Comparison of ENCODE assay signal across 9 cellular contexts in the genomic region with DNA sequence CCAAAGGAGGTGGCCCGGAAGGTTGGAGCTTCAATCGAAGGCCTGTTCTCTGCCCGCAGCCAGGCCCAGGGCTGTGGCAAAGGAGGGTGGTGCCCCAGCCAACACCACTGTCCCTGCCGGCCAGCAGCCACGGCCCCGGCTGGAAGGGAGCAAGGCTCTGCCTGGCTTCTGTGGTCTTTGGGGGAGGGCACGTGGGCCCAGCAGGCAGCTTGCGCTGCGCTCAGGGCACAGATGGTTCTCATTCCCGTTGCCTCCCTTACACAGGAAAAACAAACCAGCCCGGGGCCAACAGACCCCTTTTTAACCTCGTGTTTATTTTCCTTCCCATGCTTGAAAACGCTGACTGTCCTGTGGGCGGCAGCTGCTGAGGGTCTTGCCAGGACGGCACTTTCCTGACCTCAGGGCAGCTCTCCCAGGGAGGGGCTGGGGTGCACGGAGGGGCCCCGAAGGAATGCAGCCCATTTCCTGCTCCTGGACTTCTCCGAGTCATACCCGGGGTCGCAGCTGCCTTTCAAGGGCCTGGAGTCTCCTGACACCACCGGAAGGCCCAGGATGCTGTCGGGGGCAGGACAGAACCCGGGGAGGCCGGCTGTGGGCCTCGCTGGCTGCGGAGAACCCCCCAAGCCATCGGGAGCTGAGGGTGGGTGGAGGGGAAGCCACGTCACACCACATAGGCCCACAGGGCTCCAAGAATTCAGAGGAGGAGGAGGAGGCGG. TPM values are rescaled to one million over a fixed set of nuclear protein-coding genes. Genes with fewer than 3 reads are reported as not detected.
DNase-seq lines count a peak whose midpoint lies in the region; ATAC-seq and TF ChIP-seq lines count a peak whose summit lies in the region.
"Had no signal": no experiment of that assay in that cellular context is flagged by ENCODE, and none has a peak within 500 bp of the region (broad histone marks: within the 10 kb centered on the region; RNA-seq: fewer than 3 reads in every experiment).

No MANE protein-coding gene starts in this region.

- peak overlapping the region; percentile 62 for H3K4me3 Mint-ChIP-seq in activated CD4-positive, alpha-beta T cell treated with anti-CD3 and anti-CD28 coated beads, Interleukin-2, amount 10 ng/mL, durations not matched to agents 24 days and 14 days

- H3K9me3 ChIP-seq in left lung (no peaks in the 10 kb centered on the region), transverse colon (no peaks in the 10 kb centered on the region)

- H3K4me1 Mint-ChIP-seq in activated CD4-positive, alpha-beta T cell treated with anti-CD3 and anti-CD28 coated beads, Interleukin-2, amount 10 ng/mL, durations not matched to agents 24 days and 14 days: peaks cover 3% of the 10 kb centered on the region

- no peak for DNase-seq in activated CD4-positive, alpha-beta T cell treated with anti-CD3 and anti-CD28 coated beads, Interleukin-2, amount 10 ng/mL, durations not matched to agents 24 days and 14 days
- DNase-seq in activated CD4-positive, alpha-beta T cell treated with anti-CD3 and anti-CD28 coated beads for 1 hour: no peak
- peak in 9 of 61 donors; percentile 6 to 65 (median 22) for DNase-seq in caudate nucleus (lab: John Stamatoyannopoulos, UW)
- peak in 1 of 2 donors; percentile 72 for DNase-seq in left lung
- DNase-seq in transverse colon: no peak
- DNase-seq in NCI-H146 (lab: John Stamatoyannopoulos, UW): no peak
- DNase-seq: ACHN had no signal

- ATAC-seq in left lung (no peak), GM19452 (IDR thresholded peaks at IDR 0.05; ENCODE audit: unreplicated experiment) (no peak), HG02840 (IDR thresholded peaks at IDR 0.05; ENCODE audit: low FRiP score, unreplicated experiment) (no peak)

- no peak overlapping the region for H3K4me3 ChIP-seq in left lung
- H3K4me3 ChIP-seq in transverse colon: peak overlapping the region in 1 of 4 donors; percentile 59

- no peaks in the 10 kb centered on the region for H3K27me3 Mint-ChIP-seq in activated CD4-positive, alpha-beta T cell treated with anti-CD3 and anti-CD28 coated beads, Interleukin-2, amount 10 ng/mL, durations not matched to agents 24 days and 14 days

- H3K27me3 ChIP-seq in left lung: peaks cover 0 to 33% of the 10 kb centered on the region in 2 donors
- H3K27me3 ChIP-seq in transverse colon: peaks cover 37% of the 10 kb centered on the region

- H3K9me3 Mint-ChIP-seq in activated CD4-positive, alpha-beta T cell treated with anti-CD3 and anti-CD28 coated beads, Interleukin-2, amount 10 ng/mL, durations not matched to agents 24 days and 14 days: no peaks in the 10 kb centered on the region

- in situ Hi-C loops in transverse colon (cut with MboI; ENCODE audit: low pct_ligation_motif_present in 1 of 4, low pct_unique_long_range_greater_than_20kb in 1 of 4, low sequenced_read_pairs in 3 of 4): no loop called here

- TF ChIP-seq POLR2A in transverse colon (IDR thresholded peaks at IDR 0.05): no peak

- intact Hi-C loops in activated CD4-positive, alpha-beta T cell treated with anti-CD3 and anti-CD28 coated beads, Interleukin-2, amount 10 ng/mL, durations not matched to agents 24 days and 14 days (cut with micrococcal nuclease): no loop called here
- intact Hi-C loops in left lung (cut with DNase I) (no loop called here), transverse colon (cut with DNase I; ENCODE audit: low total_unique reads) (no loop called here)

- WGBS in transverse colon (ENCODE audit: low coverage in 1 of 2), 2 donors: 34% methylated on average over 29 of the region's 29 CpGs; no CpG with 5 or more reads in 1 of the 2 donors

- no peak overlapping the region for H3K27ac Mint-ChIP-seq in activated CD4-positive, alpha-beta T cell treated with anti-CD3 and anti-CD28 coated beads, Interleukin-2, amount 10 ng/mL, durations not matched to agents 24 days and 14 days

- H3K36me3 ChIP-seq in left lung: no peaks in the 10 kb centered on the region
- H3K36me3 ChIP-seq in transverse colon: no peaks in the 10 kb centered on the region

- TF ChIP-seq EP300 in transverse colon (IDR thresholded peaks at IDR 0.05; ENCODE audit: low read depth): no peak

- H3K4me1 ChIP-seq in left lung (peaks cover 18 to 37% of the 10 kb centered on the region in 2 donors), transverse colon (peaks cover 7 to 34% (median 18%) of the 10 kb centered on the region in 4 donors)

- H3K36me3 Mint-ChIP-seq in activated CD4-positive, alpha-beta T cell treated with anti-CD3 and anti-CD28 coated beads, Interleukin-2, amount 10 ng/mL, durations not matched to agents 24 days and 14 days (ENCODE audit: low read depth): no peaks in the 10 kb centered on the region

- H3K27ac ChIP-seq in caudate nucleus (ENCODE audit: low read depth, low read length) (peak overlapping the region; percentile 52), left lung (peak overlapping the region; percentile 69 to 84), transverse colon (peak overlapping the region; percentile 71 to 80 (median 76))

- TF ChIP-seq CTCF in left lung (IDR thresholded peaks at IDR 0.05) (no peak), transverse colon (IDR thresholded peaks at IDR 0.05) (no peak)

RNA-seq across cellular contexts. Expression of a gene that starts 1.1 kb away (rescaled TPM):
- total RNA-seq in activated CD4-positive, alpha-beta T cell treated with anti-CD3 and anti-CD28 coated beads, Interleukin-2, amount 10 ng/mL, durations not matched to agents 24 days and 14 days: 19.2 and 20.5 TPM in 2 replicates
- total RNA-seq in left lung (10 to 100 TPM; 21.7 to 22.4 TPM), transverse colon (1 to 10 TPM; 2.3 to 8.6 (median 7.0) TPM)

RNA-seq across cellular contexts. Expression of a gene that starts 22.3 kb away (rescaled TPM):
- not detected in 2 replicates for total RNA-seq in activated CD4-positive, alpha-beta T cell treated with anti-CD3 and anti-CD28 coated beads, Interleukin-2, amount 10 ng/mL, durations not matched to agents 24 days and 14 days
- total RNA-seq in left lung (1 to 10 TPM in 1 of 2 donors, under 1 TPM in 1; 0.47 to 2.6 TPM), transverse colon (1 to 10 TPM in 1 of 4 donors, under 1 TPM in 2, not detected in 1; 0.40 to 1.1 (median 0.41) TPM)

RNA-seq across cellular contexts. Expression of a gene that starts 37.3 kb away (rescaled TPM):
- total RNA-seq in activated CD4-positive, alpha-beta T cell treated with anti-CD3 and anti-CD28 coated beads, Interleukin-2, amount 10 ng/mL, durations not matched to agents 24 days and 14 days: 31.5 and 34.0 TPM in 2 replicates
- total RNA-seq in left lung (10 to 100 TPM; 12.0 to 17.5 TPM), transverse colon (10 to 100 TPM in 2 of 4 donors, 1 to 10 TPM in 2; 6.7 to 17.3 (median 10.4) TPM)

RNA-seq across cellular contexts. Expression of a gene that starts 47.2 kb away (rescaled TPM):
- 7.8 and 9.2 TPM in 2 replicates for total RNA-seq in activated CD4-positive, alpha-beta T cell treated with anti-CD3 and anti-CD28 coated beads, Interleukin-2, amount 10 ng/mL, durations not matched to agents 24 days and 14 days
- 10 to 100 TPM in 1 of 2 donors, 1 to 10 TPM in 1; 6.6 to 11.1 TPM for total RNA-seq in left lung
- total RNA-seq in transverse colon: 1 to 10 TPM; 1.1 to 5.6 (median 2.0) TPM
